8 cellular contexts compared by ENCODE assay signal in the genomic region with DNA sequence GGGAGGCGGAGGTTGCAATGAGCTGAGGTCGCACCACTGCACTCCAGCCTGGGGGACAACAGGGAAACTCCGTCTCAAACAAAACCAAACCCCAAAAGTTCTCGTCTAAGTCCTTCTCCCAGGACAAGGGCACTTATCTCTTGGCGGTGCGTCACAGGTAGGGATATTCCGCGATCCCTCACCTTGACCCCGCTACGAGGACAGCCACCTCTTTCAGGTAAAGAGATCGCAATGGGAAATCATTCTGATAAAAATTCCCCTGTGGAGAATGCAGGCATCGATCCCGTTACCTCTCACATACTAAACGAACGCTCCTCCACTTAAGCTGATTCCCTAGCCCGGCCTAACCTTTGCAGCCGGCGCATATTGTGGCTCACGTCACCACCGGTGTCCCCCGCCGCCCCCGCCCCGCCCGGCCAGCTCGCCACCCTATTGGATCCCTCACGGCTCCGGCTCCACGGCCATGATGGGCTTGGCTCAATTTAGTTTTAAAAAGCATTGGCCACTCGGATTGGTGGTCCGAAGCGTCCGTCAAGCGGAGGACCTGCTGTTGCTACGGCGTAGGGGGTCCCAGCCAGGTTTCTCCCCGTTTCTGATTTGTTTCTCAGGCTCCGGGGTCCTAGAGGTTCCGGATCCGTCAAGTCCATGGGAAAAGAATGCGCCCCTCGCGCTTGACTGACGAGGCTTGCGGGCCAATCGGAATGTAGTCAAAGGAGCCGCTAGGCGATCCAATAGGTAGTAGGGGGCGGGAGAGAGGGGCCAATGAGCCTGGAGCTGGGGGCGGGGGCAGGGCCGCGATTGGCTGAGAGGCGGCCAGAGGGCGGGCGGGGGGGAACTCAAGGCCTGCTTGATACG. TPM values are rescaled to one million over a fixed set of nuclear protein-coding genes. Genes with fewer than 3 reads are reported as not detected.
A peak's percentile ranks its signal among the peaks of the same experiment; 100 is the strongest.
DNase-seq lines count a peak whose midpoint lies in the region; ATAC-seq, FAIRE-seq and TF ChIP-seq lines count a peak whose summit lies in the region.

No MANE protein-coding gene starts in this region.

- peak; percentile 90 for ATAC-seq in naive thymus-derived CD8-positive, alpha-beta T cell
- ATAC-seq in stimulated activated memory B cell treated with anti-CD40 and anti-IgM and Interleukin-4, amounts not matched to agents 10 μg/mL and 1 μg/mL and 100 μg/mL, for 72 hours = peak; percentile 97

- peak; percentile 99 for DNase-seq in EH (ENCODE audit: low read depth)
- DNase-seq in H54 (ENCODE audit: insufficient read length, low spot score) = peak; percentile 98
- DNase-seq in LoVo (ENCODE audit: low spot score) = peak; percentile 98
- DNase-seq in RPMI8226 = peak; percentile 100
- peak; percentile 92 for DNase-seq in activated T-helper 2 cell treated with anti-CD3 and anti-CD28 coated beads, Interferon-gamma antibody, Interleukin-2, Interleukin-4, amounts not matched to agents 10 μg/mL and 5 μg/mL and 100 μg/mL, durations not matched to agents 14 hours and 24 hours and 36 hours (ENCODE audit: low spot score)
- DNase-seq in fibroblast of peridontal ligament (ENCODE audit: extremely low read depth) = peak; percentile 98
- DNase-seq in naive thymus-derived CD8-positive, alpha-beta T cell = peak; percentile 91 to 97 (median 94)

- peaks cover 16% of the 10 kb centered on the region for H3K36me3 Mint-ChIP-seq in activated T-helper 2 cell treated with anti-CD3 and anti-CD28 coated beads, Interferon-gamma antibody, Interleukin-2, Interleukin-4, amounts not matched to agents 10 μg/mL and 5 μg/mL and 100 μg/mL, durations not matched to agents 14 hours and 24 hours and 36 hours (ENCODE audit: low read depth)
- H3K36me3 Mint-ChIP-seq in naive thymus-derived CD8-positive, alpha-beta T cell = peaks cover 0 to 9% (median 0%) of the 10 kb centered on the region in 3 donors
- peaks cover 6% of the 10 kb centered on the region for H3K36me3 Mint-ChIP-seq in stimulated activated memory B cell treated with anti-CD40 and anti-IgM and Interleukin-4, amounts not matched to agents 10 μg/mL and 1 μg/mL and 100 μg/mL, for 72 hours

- POLR2A ChIA-PET in naive thymus-derived CD8-positive, alpha-beta T cell (lab: Charles Lee) = interaction anchor here (0.7 to 1.4 kb wide), 8 partner anchors 12 to 188 kb away, joined by 3 to 4 read pairs (median 3); partner anchors contain the start of gene C11orf24

- no peaks in the 10 kb centered on the region for H3K27me3 Mint-ChIP-seq in activated T-helper 2 cell treated with anti-CD3 and anti-CD28 coated beads, Interferon-gamma antibody, Interleukin-2, Interleukin-4, amounts not matched to agents 10 μg/mL and 5 μg/mL and 100 μg/mL, durations not matched to agents 14 hours and 24 hours and 36 hours (ENCODE audit: low read depth)
- H3K27me3 Mint-ChIP-seq in naive thymus-derived CD8-positive, alpha-beta T cell = no peaks in the 10 kb centered on the region
- H3K27me3 Mint-ChIP-seq in stimulated activated memory B cell treated with anti-CD40 and anti-IgM and Interleukin-4, amounts not matched to agents 10 μg/mL and 1 μg/mL and 100 μg/mL, for 72 hours = no peaks in the 10 kb centered on the region

- H3K4me3 Mint-ChIP-seq in activated T-helper 2 cell treated with anti-CD3 and anti-CD28 coated beads, Interferon-gamma antibody, Interleukin-2, Interleukin-4, amounts not matched to agents 10 μg/mL and 5 μg/mL and 100 μg/mL, durations not matched to agents 14 hours and 24 hours and 36 hours (ENCODE audit: low read depth) = peak overlapping the region; percentile 88
- H3K4me3 Mint-ChIP-seq in naive thymus-derived CD8-positive, alpha-beta T cell = peak overlapping the region; percentile 76 to 98 (median 94)
- H3K4me3 Mint-ChIP-seq in stimulated activated memory B cell treated with anti-CD40 and anti-IgM and Interleukin-4, amounts not matched to agents 10 μg/mL and 1 μg/mL and 100 μg/mL, for 72 hours = peak overlapping the region; percentile 85

- intact Hi-C loops in activated T-helper 2 cell treated with anti-CD3 and anti-CD28 coated beads, Interferon-gamma antibody, Interleukin-2, Interleukin-4, amounts not matched to agents 10 μg/mL and 5 μg/mL and 100 μg/mL, durations not matched to agents 14 hours and 24 hours and 36 hours (cut with micrococcal nuclease) = loop anchor here (1.0 to 5.0 kb wide), 3 partner anchors 12 to 382 kb away; partner anchors contain the start of genes CPT1A and KMT5B

- H3K27ac Mint-ChIP-seq in activated T-helper 2 cell treated with anti-CD3 and anti-CD28 coated beads, Interferon-gamma antibody, Interleukin-2, Interleukin-4, amounts not matched to agents 10 μg/mL and 5 μg/mL and 100 μg/mL, durations not matched to agents 14 hours and 24 hours and 36 hours = peak overlapping the region; percentile 89
- H3K27ac Mint-ChIP-seq in naive thymus-derived CD8-positive, alpha-beta T cell = peak overlapping the region; percentile 94 to 99 (median 98)
- H3K27ac Mint-ChIP-seq in stimulated activated memory B cell treated with anti-CD40 and anti-IgM and Interleukin-4, amounts not matched to agents 10 μg/mL and 1 μg/mL and 100 μg/mL, for 72 hours = peak overlapping the region; percentile 90

- H3K9me3 Mint-ChIP-seq in activated T-helper 2 cell treated with anti-CD3 and anti-CD28 coated beads, Interferon-gamma antibody, Interleukin-2, Interleukin-4, amounts not matched to agents 10 μg/mL and 5 μg/mL and 100 μg/mL, durations not matched to agents 14 hours and 24 hours and 36 hours = no peaks in the 10 kb centered on the region
- no peaks in the 10 kb centered on the region for H3K9me3 Mint-ChIP-seq in naive thymus-derived CD8-positive, alpha-beta T cell
- H3K9me3 Mint-ChIP-seq in stimulated activated memory B cell treated with anti-CD40 and anti-IgM and Interleukin-4, amounts not matched to agents 10 μg/mL and 1 μg/mL and 100 μg/mL, for 72 hours = no peaks in the 10 kb centered on the region

- FAIRE-seq in H54 (lab: Jason Lieb, UNC) = no peak

- H3K4me1 Mint-ChIP-seq in activated T-helper 2 cell treated with anti-CD3 and anti-CD28 coated beads, Interferon-gamma antibody, Interleukin-2, Interleukin-4, amounts not matched to agents 10 μg/mL and 5 μg/mL and 100 μg/mL, durations not matched to agents 14 hours and 24 hours and 36 hours (ENCODE audit: low read depth) = peaks cover 23% of the 10 kb centered on the region
- H3K4me1 Mint-ChIP-seq in naive thymus-derived CD8-positive, alpha-beta T cell = peaks cover 18 to 45% (median 36%) of the 10 kb centered on the region in 4 donors
- H3K4me1 Mint-ChIP-seq in stimulated activated memory B cell treated with anti-CD40 and anti-IgM and Interleukin-4, amounts not matched to agents 10 μg/mL and 1 μg/mL and 100 μg/mL, for 72 hours = peaks cover 39% of the 10 kb centered on the region

- TF ChIP-seq POLR2A in H54 (IDR thresholded peaks at IDR 0.05; ENCODE audit: low read depth, low read length) = 0 out of 2 replicates have a peak, but pooled peaks have one; percentile 22

RNA-seq across cellular contexts. Expression of gene PPP6R3, which starts 0.4 kb away (rescaled TPM):
- 126 and 134 TPM in 2 replicates for total RNA-seq in activated T-helper 2 cell treated with anti-CD3 and anti-CD28 coated beads, Interferon-gamma antibody, Interleukin-2, Interleukin-4, amounts not matched to agents 10 μg/mL and 5 μg/mL and 100 μg/mL, durations not matched to agents 14 hours and 24 hours and 36 hours
- 100 to 1,000 TPM; 154 to 169 TPM for total RNA-seq in naive thymus-derived CD8-positive, alpha-beta T cell
- polyA plus RNA-seq in naive thymus-derived CD8-positive, alpha-beta T cell = 10 to 100 TPM; 44.0 to 46.6 (median 45.1) TPM

Comparison
In these comparisons a context has a peak if more than half of its experiments do, and no peak if none do; other contexts are left out.
1. Peak in every context shown above with its lines: DNase-seq and ATAC-seq.